Comparison of ENCODE assay signal across 19 cellular contexts in the genomic region with DNA sequence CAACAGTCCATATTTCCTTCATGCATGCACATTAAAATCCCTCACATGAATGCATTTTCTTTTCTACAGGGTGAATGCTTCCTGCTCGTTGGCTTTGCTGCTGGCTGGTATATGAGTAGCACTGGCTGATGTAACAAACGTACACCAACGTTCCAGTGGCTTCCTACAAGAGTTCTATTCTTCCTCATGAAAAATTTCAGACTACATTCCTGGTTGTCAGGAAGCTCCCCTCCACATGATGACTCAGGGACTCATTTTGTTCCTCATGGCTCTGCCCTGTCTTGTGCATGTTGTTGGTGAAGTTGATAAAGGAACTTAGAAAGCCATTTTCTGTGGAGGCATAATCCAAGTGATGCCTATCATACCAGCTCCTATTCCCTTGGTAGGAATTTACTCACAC.
DNase-seq lines count a peak whose midpoint lies in the region; FAIRE-seq and TF ChIP-seq lines count a peak whose summit lies in the region.
"Had no signal": no experiment of that assay in that cellular context is flagged by ENCODE, and none has a peak within 500 bp of the region (broad histone marks: within the 10 kb centered on the region; RNA-seq: fewer than 3 reads in every experiment).

No MANE protein-coding gene starts in this region.

- H3K4me2 ChIP-seq in mammary epithelial cell (ENCODE audit: insufficient read depth, low read depth, low read length) (no peak overlapping the region), keratinocyte (ENCODE audit: control insufficient read depth, extremely low read depth, insufficient read depth, low read depth, low read length) (peak overlapping the region; percentile 12)

- H3K4me1 ChIP-seq in mammary epithelial cell (ENCODE audit: insufficient read depth, low read length) (peaks cover 11% of the 10 kb centered on the region), breast epithelium (no peaks in the 10 kb centered on the region), keratinocyte (ENCODE audit: control insufficient read depth, extremely low read depth, insufficient read depth, low read length) (peaks cover 16% of the 10 kb centered on the region)
- H3K4me1 ChIP-seq: SJCRH30 had no signal

- peak; percentile 49 for DNase-seq in mammary epithelial cell
- DNase-seq in breast epithelium (ENCODE audit: low spot score in 2 of 2), result no peak
- no peak for DNase-seq in chondrocyte (ENCODE audit: low spot score)
- no peak for DNase-seq in keratinocyte (ENCODE audit: low read depth, low spot score)
- DNase-seq in KBM-7, result no peak
- DNase-seq in NCI-H2081 (lab: John Stamatoyannopoulos, UW), result no peak
- DNase-seq in NOMO-1 treated with DMSO at 0.1 percent for 48 hours (lab: John Stamatoyannopoulos, UW; ENCODE audit: unreplicated experiment), result no peak
- DNase-seq: 8988T, AML-193, DMS53, MM.1S, NCI-H1048, NCI-H1417 treated with DMSO at 0.1 percent for 48 hours, NCI-H187, NCI-H510A, SJCRH30 had no signal

- H3K9ac ChIP-seq in mammary epithelial cell (ENCODE audit: insufficient read depth, low read length) (no peak overlapping the region), keratinocyte (ENCODE audit: control insufficient read depth, extremely low read depth, insufficient read depth, low read length) (no peak overlapping the region)

- H3K27me3 ChIP-seq in mammary epithelial cell (ENCODE audit: insufficient read depth, low read length), result no peaks in the 10 kb centered on the region
- H3K27me3 ChIP-seq in breast epithelium, result no peaks in the 10 kb centered on the region
- no peaks in the 10 kb centered on the region for H3K27me3 ChIP-seq in keratinocyte (ENCODE audit: control insufficient read depth, extremely low read depth, insufficient read depth, low read length)
- H3K27me3 ChIP-seq: SJCRH30 had no signal

- no peaks in the 10 kb centered on the region for H3K36me3 ChIP-seq in mammary epithelial cell (ENCODE audit: insufficient read depth, low read length)
- H3K36me3 ChIP-seq in breast epithelium, result no peaks in the 10 kb centered on the region
- H3K36me3 ChIP-seq in keratinocyte (ENCODE audit: control insufficient read depth in 2 of 2, extremely low read depth in 1 of 2, insufficient read depth in 2 of 2, low read length in 2 of 2), result no peaks in the 10 kb centered on the region
- H3K36me3 ChIP-seq: SJCRH30 had no signal

- H3K4me3 ChIP-seq in mammary epithelial cell (replicated peaks in 1 of 3; ENCODE audit: insufficient read depth in 1 of 3, low read depth in 2 of 3, low read length in 3 of 3) (no peak overlapping the region), breast epithelium (no peak overlapping the region), keratinocyte (ENCODE audit: control insufficient read depth in 2 of 3, extremely low read depth in 1 of 3, insufficient read depth in 2 of 3, low read depth in 1 of 3, low read length in 3 of 3) (no peak overlapping the region)
- H3K4me3 ChIP-seq: K562, SJCRH30 had no signal

- H3K4me3 Mint-ChIP-seq in chondrocyte (ENCODE audit: unreplicated experiment), result no peak overlapping the region

- CTCF ChIA-PET in mammary epithelial cell (lab: Charles Lee; ENCODE audit: low non-redundant PET), result interaction anchor here (0.7 kb wide), 1 partner anchor 431 kb away, joined by 3 read pairs; no protein-coding TSS in a partner anchor

- no peaks in the 10 kb centered on the region for H3K9me1 ChIP-seq in keratinocyte (ENCODE audit: control insufficient read depth, extremely low read depth, insufficient read depth, low read length)

- 82% methylated on average over 3 of the region's 3 CpGs for WGBS in mammary epithelial cell (ENCODE audit: low coverage, missing lambda C conversion rate)

- no peak overlapping the region for H3K27ac ChIP-seq in mammary epithelial cell (ENCODE audit: insufficient read depth, low read depth, low read length)
- H3K27ac ChIP-seq in breast epithelium, result no peak overlapping the region
- H3K27ac ChIP-seq in keratinocyte (ENCODE audit: control insufficient read depth, insufficient read depth, low read length), result no peak overlapping the region
- H3K27ac ChIP-seq: C4-2B, SJCRH30 had no signal

- no peaks in the 10 kb centered on the region for H3K27me3 Mint-ChIP-seq in chondrocyte (ENCODE audit: low read depth)

- peaks cover 53% of the 10 kb centered on the region for H3K4me1 Mint-ChIP-seq in chondrocyte (ENCODE audit: low read depth)

- H3K9me3 ChIP-seq in mammary epithelial cell (replicated peaks; ENCODE audit: insufficient read depth, low read length) (no peaks in the 10 kb centered on the region), breast epithelium (no peaks in the 10 kb centered on the region), keratinocyte (ENCODE audit: control insufficient read depth, low read depth, low read length) (peaks cover 4% of the 10 kb centered on the region)
- H3K9me3 ChIP-seq: SJCRH30 had no signal

- H3K36me3 Mint-ChIP-seq in chondrocyte (ENCODE audit: low read depth), result peaks cover 5% of the 10 kb centered on the region

- BruUV-seq in mammary epithelial cell (replicated peaks; lab: Mats Ljungman, UMichigan), result no TSS peak

- peak overlapping the region; percentile 72 for H3K27ac Mint-ChIP-seq in chondrocyte (ENCODE audit: unreplicated experiment)

- dilution Hi-C loops in mammary epithelial cell (cut with HindIII; ENCODE audit: low sequenced_read_pairs) (no loop called here), keratinocyte (cut with MboI; ENCODE audit: extremely low pct_ligation_motif_present, low sequenced_read_pairs) (no loop called here)

- peak overlapping the region; percentile 56 for H2AFZ ChIP-seq in mammary epithelial cell (ENCODE audit: low read depth, low read length)
- peak overlapping the region; percentile 71 for H2AFZ ChIP-seq in keratinocyte (ENCODE audit: control insufficient read depth, low read length)

- in situ Hi-C loops in mammary epithelial cell (cut with MboI; ENCODE audit: low sequenced_read_pairs in 2 of 2), result loop anchor here in 1 of 2 donors (10.0 kb wide), 1 partner anchor 89 kb away; no protein-coding TSS in a partner anchor
- in situ Hi-C loops in KBM-7 (cut with MboI; ENCODE audit: low pct_unique_long_range_greater_than_20kb, low sequenced_read_pairs), result no loop called here

- peak; percentile 81 for FAIRE-seq in keratinocyte (lab: Jason Lieb, UNC)
- FAIRE-seq: K562, RCC 7860 had no signal

- H3K79me2 ChIP-seq in mammary epithelial cell (ENCODE audit: insufficient read depth, low read length) (no peaks in the 10 kb centered on the region), keratinocyte (ENCODE audit: control insufficient read depth, insufficient read depth, low read length) (no peaks in the 10 kb centered on the region)

- H3K9me3 Mint-ChIP-seq in chondrocyte (ENCODE audit: low read depth), result peaks cover 10% of the 10 kb centered on the region

- TF ChIP-seq POLR2A in breast epithelium (IDR thresholded peaks at IDR 0.05), result no peak

- intact Hi-C loops in mammary epithelial cell (cut with micrococcal nuclease), result no loop called here
- intact Hi-C loops in breast epithelium (cut with DNase I; ENCODE audit: low total_unique reads), result no loop called here

- H4K20me1 ChIP-seq in mammary epithelial cell (ENCODE audit: insufficient read depth, low read length), result no peaks in the 10 kb centered on the region
- H4K20me1 ChIP-seq in keratinocyte (ENCODE audit: control insufficient read depth, extremely low read depth, insufficient read depth, low read length), result no peaks in the 10 kb centered on the region

- TF ChIP-seq CTCF in mammary epithelial cell (conservative IDR thresholded peaks at IDR 0.05 in 1 of 2, IDR thresholded peaks at IDR 0.05 in 1 of 2; ENCODE audit: extremely low read depth in 1 of 2, insufficient read depth in 1 of 2, low read depth in 1 of 2, low read length in 2 of 2) (no peak), breast epithelium (IDR thresholded peaks at IDR 0.05) (no peak), chondrocyte (IDR thresholded peaks at IDR 0.05) (no peak), keratinocyte (optimal IDR thresholded peaks at IDR 0.05 in 1 of 3, IDR thresholded peaks at IDR 0.05 in 1 of 3, conservative IDR thresholded peaks at IDR 0.05 in 1 of 3; ENCODE audit: extremely low read depth in 1 of 3, insufficient read depth in 2 of 3, low read length in 3 of 3) (no peak)
